ENCODE assay signal across 1 cellular context in genomic region chr13:97242755-97243497, GRCh38.
A peak's percentile ranks its signal among the peaks of the same experiment; 100 is the strongest.
TF ChIP-seq lines count a peak whose summit lies in the region.

No MANE protein-coding gene starts in this region.

TF ChIP-seq in HEK293, 187 proteins besides CTCF, POLR2A, EP300 and RAD21 (continued from another document):
- TF ChIP-seq ATF2 (tag by site-specific recombination; IDR thresholded peaks at IDR 0.05; ENCODE audit: low read depth) (peak; percentile 85), ZNF624 (tag by site-specific recombination; IDR thresholded peaks at IDR 0.05) (no peak), ZNF629 (tag by site-specific recombination; IDR thresholded peaks at IDR 0.05) (peak; percentile 36)
